ENCODE assay signal across 8 cellular contexts in genomic region chr18:10787293-10787901, GRCh38.
DNase-seq lines count a peak whose midpoint lies in the region; ATAC-seq lines count a peak whose summit lies in the region.

No MANE protein-coding gene starts in this region.

- peaks cover 7 to 17% of the 10 kb centered on the region in 2 donors for H3K27me3 Mint-ChIP-seq in T-cell

- CTCF ChIA-PET in T-cell (lab: Charles Lee), result interaction anchor here (1.0 to 1.3 kb wide), 4 partner anchors 9 to 227 kb away, joined by 3 to 4 read pairs (median 3); no protein-coding TSS in a partner anchor

- POLR2A ChIA-PET in T-cell (lab: Charles Lee), result no interaction called here

- H3K9me3 Mint-ChIP-seq in T-cell, result no peaks in the 10 kb centered on the region

- DNase-seq in NCI-H2081 (lab: John Stamatoyannopoulos, UW) (peak; percentile 69 to 79), NCI-H2081 treated with DMSO at 0.1 percent for 48 hours (lab: John Stamatoyannopoulos, UW) (no peak), NCI-H1417 (lab: John Stamatoyannopoulos, UW) (peak; percentile 54 to 85 (median 84)), T-cell (peak; percentile 36 to 82 (median 72)), amniotic stem cell (lab: John Stamatoyannopoulos, UW) (peak; percentile 50), hepatic stellate cell (ENCODE audit: low spot score) (peak; percentile 12)
- DNase-seq in stimulated activated CD4-positive, alpha-beta T cell treated with anti-CD3 and anti-CD28 coated beads, Interleukin-12 subunit alpha, Interleukin-12 subunit beta, amount 100 ng/mL, for 24 hours (ENCODE audit: low read depth in 2 of 2), result peak; percentile 67 to 89

- peaks cover 0 to 5% (median 5%) of the 10 kb centered on the region in 3 donors for H3K4me1 Mint-ChIP-seq in T-cell

- ATAC-seq in HG02852 (IDR thresholded peaks at IDR 0.05; ENCODE audit: unreplicated experiment) (peak; percentile 95), T-cell (replicated peaks in 1 of 4) (peak; percentile 71 to 93 (median 77))

- H3K36me3 Mint-ChIP-seq in T-cell, result no peaks in the 10 kb centered on the region

- no peak overlapping the region for H3K27ac Mint-ChIP-seq in T-cell

- no peak overlapping the region for H3K4me3 Mint-ChIP-seq in T-cell
